ENCODE assay signal across 12 cellular contexts in genomic region chr1:27816921-27817630, GRCh38. TPM values are rescaled to one million over a fixed set of nuclear protein-coding genes. Genes with fewer than 3 reads are reported as not detected.
DNase-seq lines count a peak whose midpoint lies in the region; ATAC-seq and TF ChIP-seq lines count a peak whose summit lies in the region.
"Had no signal": no experiment of that assay in that cellular context is flagged by ENCODE, and none has a peak within 500 bp of the region (broad histone marks: within the 10 kb centered on the region; RNA-seq: fewer than 3 reads in every experiment).

No MANE protein-coding gene starts in this region.

- H3K27me3 ChIP-seq in left ventricle myocardium inferior (ENCODE audit: low read depth): no peaks in the 10 kb centered on the region
- H3K27me3 ChIP-seq: dorsolateral prefrontal cortex had no signal

- DNase-seq in AG20443 (ENCODE audit: low spot score): peak; percentile 79
- DNase-seq in WTC11 (ENCODE audit: low spot score): no peak
- DNase-seq in left ventricle myocardium inferior: no peak
- no peak for DNase-seq in sciatic nerve (ENCODE audit: low spot score)
- no peak for DNase-seq in HEK293T (ENCODE audit: extremely low spot score)
- no peak for DNase-seq in NCI-H526 treated with DMSO at 0.1 percent for 48 hours (lab: John Stamatoyannopoulos, UW)
- DNase-seq in stimulated activated CD4-positive, alpha-beta T cell treated with anti-CD3 and anti-CD28 coated beads, Interleukin-15, amount 100 ng/mL, for 24 hours: no peak
- no peak for DNase-seq in activated gamma-delta T cell treated with Interleukin-2 at 50 U/mL for 16 hours
- DNase-seq: dorsolateral prefrontal cortex; H9; NCI-H510A treated with DMSO at 0.1 percent for 48 hours; stimulated activated naive CD4-positive, alpha-beta T cell treated with Interleukin-2 at 50 U/mL for 16 hours had no signal

- H3K36me3 ChIP-seq in left ventricle myocardium inferior: peaks cover 83% of the 10 kb centered on the region

- H3K4me3 ChIP-seq in left ventricle myocardium inferior: no peak overlapping the region
- H3K4me3 ChIP-seq: dorsolateral prefrontal cortex had no signal

- no peak overlapping the region for H3K4me3 Mint-ChIP-seq in WTC11
- H3K4me3 Mint-ChIP-seq: H9 had no signal

- no peaks in the 10 kb centered on the region for H3K9me3 Mint-ChIP-seq in WTC11
- H3K9me3 Mint-ChIP-seq: H9 had no signal

- no peak overlapping the region for H3K27ac Mint-ChIP-seq in WTC11

- ATAC-seq in WTC11: no peak
- ATAC-seq in sciatic nerve: peak; percentile 80

- no peak for TF ChIP-seq CTCF in WTC11 (IDR thresholded peaks at IDR 0.05)
- TF ChIP-seq CTCF in left ventricle myocardium inferior (IDR thresholded peaks at IDR 0.05; ENCODE audit: borderline replicate concordance): no peak

- no peaks in the 10 kb centered on the region for H3K27me3 Mint-ChIP-seq in WTC11 (ENCODE audit: low read depth)

- peak overlapping the region; percentile 61 for H3K27ac ChIP-seq in left ventricle myocardium inferior (replicated peaks)

- no peaks in the 10 kb centered on the region for H3K9me3 ChIP-seq in left ventricle myocardium inferior (replicated peaks)

- no peaks in the 10 kb centered on the region for H3K36me3 Mint-ChIP-seq in WTC11

- no peaks in the 10 kb centered on the region for H3K4me1 Mint-ChIP-seq in WTC11
- H3K4me1 Mint-ChIP-seq: H9 had no signal

- peaks cover 14% of the 10 kb centered on the region for H3K4me1 ChIP-seq in left ventricle myocardium inferior

- CTCF ChIA-PET in WTC11 (lab: Charles Lee) (interaction anchor here (0.7 to 1.3 kb wide), 3 partner anchors 13 to 148 kb away, joined by 3 to 4 read pairs (median 3); partner anchors contain the start of gene PPP1R8), HEK293T (lab: Yijun Ruan, JAX) (interaction anchor here (0.7 kb wide), 1 partner anchor 92 kb away, joined by 4 read pairs; no protein-coding TSS in a partner anchor)

- POLR2A ChIA-PET in WTC11 (lab: Charles Lee) (no interaction called here), HEK293T (lab: Yijun Ruan, JAX) (no interaction called here)

- intact Hi-C loops in left ventricle myocardium inferior (cut with micrococcal nuclease): no loop called here
- intact Hi-C loops in sciatic nerve (cut with DNase I): no loop called here

TF ChIP-seq in WTC11, 78 proteins besides CTCF, POLR2A, EP300 and RAD21:
- TF ChIP-seq GABPB1 (CRISPR knock-in tag; IDR thresholded peaks at IDR 0.05) (peak; percentile 42; the same call in 1 of the 2 replicates), NR3C1 (CRISPR knock-in tag; conservative IDR thresholded peaks at IDR 0.05; ENCODE audit: low read depth) (no peak), FOXP1 (CRISPR knock-in tag; IDR thresholded peaks at IDR 0.05; ENCODE audit: borderline replicate concordance) (no peak)

TF ChIP-seq in HEK293T, 16 proteins besides CTCF, POLR2A, EP300 and RAD21:
- no peak for TF ChIP-seq FOXA1 (IDR thresholded peaks at IDR 0.05)
- no peak for TF ChIP-seq NFRKB (IDR thresholded peaks at IDR 0.05)
- no peak for TF ChIP-seq PKNOX1 (IDR thresholded peaks at IDR 0.05)
- TF ChIP-seq SUZ12 (IDR thresholded peaks at IDR 0.05): no peak
- no peak for TF ChIP-seq SP1 (IDR thresholded peaks at IDR 0.05)
- no peak for TF ChIP-seq CTBP1 (IDR thresholded peaks at IDR 0.05; ENCODE audit: borderline replicate concordance)
- no peak for TF ChIP-seq HDGF (IDR thresholded peaks at IDR 0.05; ENCODE audit: borderline replicate concordance)
- TF ChIP-seq ARNT (IDR thresholded peaks at IDR 0.05): no peak
- TF ChIP-seq FOXM1 (IDR thresholded peaks at IDR 0.05; ENCODE audit: borderline replicate concordance): no peak
- no peak for TF ChIP-seq L3MBTL2 (conservative IDR thresholded peaks at IDR 0.05)

RNA-seq across cellular contexts. Expression of gene PPP1R8, which starts 13.5 kb away (rescaled TPM):
- 39.5 to 43.0 TPM (median 41.9 TPM) in 3 replicates for total RNA-seq in WTC11 (2021)
- total RNA-seq in left ventricle myocardium inferior: 24.0 TPM
- 32.5 TPM for total RNA-seq in sciatic nerve

RNA-seq across cellular contexts. Expression of gene STX12, which starts 44.1 kb away (rescaled TPM):
- total RNA-seq in WTC11 (2021) (10.1 to 10.8 TPM (median 10.3 TPM) in 3 replicates), left ventricle myocardium inferior (22.0 TPM), sciatic nerve (72.2 TPM)

RNA-seq across cellular contexts. Expression of gene THEMIS2, which starts 55.3 kb away (rescaled TPM):
- total RNA-seq in WTC11 (2021) (12.7 to 13.0 TPM (median 12.9 TPM) in 3 replicates), left ventricle myocardium inferior (4.9 TPM), sciatic nerve (25.7 TPM)
